ENCODE assay signal across 8 cellular contexts in the genomic region with DNA sequence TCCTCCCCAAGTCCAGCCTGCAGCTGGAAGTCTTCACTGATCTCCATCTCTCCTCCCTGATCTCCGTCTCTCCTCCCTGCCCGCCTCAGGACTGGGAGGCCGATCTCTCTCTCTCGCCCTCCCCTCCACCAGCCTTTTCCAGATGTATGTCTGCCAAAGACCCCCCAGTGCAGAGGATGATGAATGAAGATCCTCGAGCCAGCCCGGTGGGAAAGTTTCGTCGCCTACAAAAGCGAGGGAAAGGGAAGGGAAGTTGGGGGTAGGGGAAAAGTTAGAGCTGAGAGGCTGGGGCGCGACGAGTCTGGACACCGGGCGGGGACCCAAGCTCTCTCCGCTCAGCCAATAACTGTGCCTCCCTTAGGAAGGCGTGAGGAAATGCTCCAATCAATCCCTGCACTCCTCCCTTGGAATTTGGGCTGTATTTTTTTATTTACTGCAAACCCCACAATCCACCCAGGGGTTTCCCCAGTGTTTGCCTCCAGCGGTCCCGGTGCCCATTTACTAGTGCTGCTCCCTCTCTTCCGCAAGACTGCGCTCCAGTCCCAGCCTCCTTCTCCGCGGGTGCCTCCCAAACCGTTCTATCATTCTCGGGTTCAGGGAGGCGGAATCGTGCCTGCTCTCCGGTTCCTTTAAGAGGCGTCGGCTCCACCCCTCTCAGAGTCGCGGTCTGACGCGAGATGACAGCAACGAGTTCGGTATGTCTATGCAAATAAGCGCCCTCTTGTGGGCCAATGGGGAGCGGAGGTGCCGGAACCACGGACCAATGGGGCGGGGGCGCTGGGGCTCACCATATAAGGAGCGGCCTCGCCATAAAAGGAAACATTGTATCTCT. TPM values are rescaled to one million over a fixed set of nuclear protein-coding genes. Genes with fewer than 3 reads are reported as not detected.
DNase-seq lines count a peak whose midpoint lies in the region; ATAC-seq and TF ChIP-seq lines count a peak whose summit lies in the region.

A gene (plus strand): TSS at position 818 of the 832 bp plus-strand sequence. CDS start 388 bp downstream, outside the sequence.

- H3K4me1 Mint-ChIP-seq in CD8-positive, alpha-beta T cell (ENCODE audit: low read depth): peaks cover 41% of the 10 kb centered on the region
- H3K4me1 Mint-ChIP-seq in effector memory CD8-positive, alpha-beta T cell (ENCODE audit: low read depth in 2 of 2): peaks cover 27 to 37% of the 10 kb centered on the region in 2 donors

- H3K36me3 ChIP-seq in CD8-positive, alpha-beta T cell (ENCODE audit: insufficient read depth, low read length): peaks cover 5% of the 10 kb centered on the region

- no peaks in the 10 kb centered on the region for H3K9me3 ChIP-seq in CD8-positive, alpha-beta T cell (ENCODE audit: low read length)

- POLR2A ChIA-PET in CD8-positive, alpha-beta T cell (lab: Charles Lee): interaction anchor here (1.0 kb wide), 1 partner anchor 11 kb away, joined by 3 read pairs; a partner anchor contains a TSS

- CTCF ChIA-PET in CD8-positive, alpha-beta T cell (lab: Charles Lee): interaction anchor here (0.6 to 1.9 kb wide), 7 partner anchors 27 to 601 kb away, joined by 3 to 4 read pairs (median 3); a partner anchor contains a TSS

- intact Hi-C loops in CD8-positive, alpha-beta T cell (cut with DNase I, micrococcal nuclease): loop anchor here (1.0 to 10.0 kb wide), 25 partner anchors 12 to 1436 kb away; a partner anchor contains a TSS

- TF ChIP-seq CTCF in CD8-positive, alpha-beta T cell (IDR thresholded peaks at IDR 0.05): no peak

- peak; percentile 97 to 99 (median 99) for DNase-seq in CD8-positive, alpha-beta T cell
- DNase-seq in HS-5 (ENCODE audit: low read depth) (peak; percentile 97), medulla oblongata (ENCODE audit: extremely low spot score) (peak; percentile 100)
- DNase-seq in NK-92 treated with Interleukin-12 subunit alpha and Interleukin-12 subunit beta, amount 100 ng/mL, for 24 hours (lab: John Stamatoyannopoulos, UW): peak; percentile 97
- peak; percentile 98 for DNase-seq in activated CD8-positive, alpha-beta memory T cell treated with anti-CD3 and anti-CD28 coated beads for 24 hours
- peak; percentile 99 to 100 (median 99) for DNase-seq in effector memory CD8-positive, alpha-beta T cell
- peak; percentile 98 for DNase-seq in stimulated activated CD8-positive, alpha-beta memory T cell treated with anti-CD3 and anti-CD28 coated beads, Interleukin-12 subunit alpha, Interleukin-12 subunit beta, amount 100 ng/mL, for 1 hour (ENCODE audit: low read depth)

- H3K27ac Mint-ChIP-seq in CD8-positive, alpha-beta T cell: peak within 1 kb of the TSS; percentile 95
- H3K27ac Mint-ChIP-seq in effector memory CD8-positive, alpha-beta T cell: peak within 1 kb of the TSS; percentile 89 to 96

- no peaks in the 10 kb centered on the region for H3K27me3 ChIP-seq in CD8-positive, alpha-beta T cell (ENCODE audit: insufficient read depth, low read length)

- peak within 1 kb of the TSS; percentile 93 for H3K4me3 Mint-ChIP-seq in CD8-positive, alpha-beta T cell
- H3K4me3 Mint-ChIP-seq in effector memory CD8-positive, alpha-beta T cell: peak within 1 kb of the TSS; percentile 87 to 88

- peaks cover 15% of the 10 kb centered on the region for H3K36me3 Mint-ChIP-seq in CD8-positive, alpha-beta T cell
- peaks cover 40% of the 10 kb centered on the region for H3K36me3 Mint-ChIP-seq in effector memory CD8-positive, alpha-beta T cell (ENCODE audit: insufficient read depth)

- no peaks in the 10 kb centered on the region for H3K27me3 Mint-ChIP-seq in CD8-positive, alpha-beta T cell (ENCODE audit: low read depth)
- no peaks in the 10 kb centered on the region for H3K27me3 Mint-ChIP-seq in effector memory CD8-positive, alpha-beta T cell

- peak; percentile 79 for ATAC-seq in CD8-positive, alpha-beta T cell
- peak; percentile 53 for ATAC-seq in GM19467 (IDR thresholded peaks at IDR 0.05; ENCODE audit: unreplicated experiment)
- peak; percentile 74 for ATAC-seq in effector memory CD8-positive, alpha-beta T cell (replicated peaks)

- H3K27ac ChIP-seq in CD8-positive, alpha-beta T cell (ENCODE audit: low read depth, low read length): peak within 1 kb of the TSS; percentile 70

- H3K9me3 Mint-ChIP-seq in CD8-positive, alpha-beta T cell: no peaks in the 10 kb centered on the region
- no peaks in the 10 kb centered on the region for H3K9me3 Mint-ChIP-seq in effector memory CD8-positive, alpha-beta T cell

- H3K4me3 ChIP-seq in CD8-positive, alpha-beta T cell (ENCODE audit: low read depth, low read length): peak within 1 kb of the TSS; percentile 58

- peaks cover 40% of the 10 kb centered on the region for H3K4me1 ChIP-seq in CD8-positive, alpha-beta T cell (ENCODE audit: insufficient read depth, low read length)

RNA-seq across cellular contexts. Expression of the gene that starts here (rescaled TPM):
- total RNA-seq in CD8-positive, alpha-beta T cell: 10 to 100 TPM; 26.1 TPM

Comparison
In these comparisons a context has a peak if more than half of its experiments do, and no peak if none do; other contexts are left out.
1. Peak in every context shown above with its lines: DNase-seq, ATAC-seq, H3K4me3 ChIP-seq and H3K27ac ChIP-seq.